ENCODE assay signal across 1 cellular context in the genomic region with DNA sequence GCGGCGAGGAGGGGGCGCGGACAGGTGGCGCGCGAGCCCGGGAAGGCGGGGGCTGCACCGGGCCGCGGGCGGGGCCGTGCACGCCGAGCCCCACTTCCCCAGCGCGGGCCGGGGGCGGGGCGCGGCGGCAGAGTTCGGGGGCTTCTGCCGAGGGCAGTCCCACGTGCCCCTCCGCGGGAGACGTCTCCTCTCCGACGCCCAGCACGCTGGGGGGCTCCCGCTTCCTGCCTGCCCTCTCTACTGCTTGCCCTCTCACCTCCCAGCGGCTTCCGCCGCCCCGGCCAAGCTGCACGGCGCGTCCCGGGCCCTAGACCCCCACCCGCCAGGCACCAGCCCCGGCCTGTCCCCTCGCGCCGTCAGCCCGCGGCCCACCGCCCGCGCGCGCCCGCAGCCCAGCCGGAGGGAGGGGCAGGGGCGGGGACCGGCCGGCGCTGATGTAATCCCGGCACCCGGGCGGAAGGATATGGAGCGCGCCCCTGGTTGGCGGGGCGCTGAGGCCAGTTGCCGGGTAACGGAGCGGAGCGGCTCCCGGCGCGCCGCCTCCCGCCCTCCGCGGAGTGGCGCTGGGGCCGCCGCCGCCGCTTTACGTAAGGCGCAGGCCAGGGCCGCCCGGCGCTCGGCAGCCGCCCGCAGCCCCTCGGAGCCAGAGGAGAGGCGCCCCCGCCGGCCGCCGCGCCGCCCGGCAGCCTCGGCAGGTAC.
TF ChIP-seq lines count a peak whose summit lies in the region.

A gene with protein sequence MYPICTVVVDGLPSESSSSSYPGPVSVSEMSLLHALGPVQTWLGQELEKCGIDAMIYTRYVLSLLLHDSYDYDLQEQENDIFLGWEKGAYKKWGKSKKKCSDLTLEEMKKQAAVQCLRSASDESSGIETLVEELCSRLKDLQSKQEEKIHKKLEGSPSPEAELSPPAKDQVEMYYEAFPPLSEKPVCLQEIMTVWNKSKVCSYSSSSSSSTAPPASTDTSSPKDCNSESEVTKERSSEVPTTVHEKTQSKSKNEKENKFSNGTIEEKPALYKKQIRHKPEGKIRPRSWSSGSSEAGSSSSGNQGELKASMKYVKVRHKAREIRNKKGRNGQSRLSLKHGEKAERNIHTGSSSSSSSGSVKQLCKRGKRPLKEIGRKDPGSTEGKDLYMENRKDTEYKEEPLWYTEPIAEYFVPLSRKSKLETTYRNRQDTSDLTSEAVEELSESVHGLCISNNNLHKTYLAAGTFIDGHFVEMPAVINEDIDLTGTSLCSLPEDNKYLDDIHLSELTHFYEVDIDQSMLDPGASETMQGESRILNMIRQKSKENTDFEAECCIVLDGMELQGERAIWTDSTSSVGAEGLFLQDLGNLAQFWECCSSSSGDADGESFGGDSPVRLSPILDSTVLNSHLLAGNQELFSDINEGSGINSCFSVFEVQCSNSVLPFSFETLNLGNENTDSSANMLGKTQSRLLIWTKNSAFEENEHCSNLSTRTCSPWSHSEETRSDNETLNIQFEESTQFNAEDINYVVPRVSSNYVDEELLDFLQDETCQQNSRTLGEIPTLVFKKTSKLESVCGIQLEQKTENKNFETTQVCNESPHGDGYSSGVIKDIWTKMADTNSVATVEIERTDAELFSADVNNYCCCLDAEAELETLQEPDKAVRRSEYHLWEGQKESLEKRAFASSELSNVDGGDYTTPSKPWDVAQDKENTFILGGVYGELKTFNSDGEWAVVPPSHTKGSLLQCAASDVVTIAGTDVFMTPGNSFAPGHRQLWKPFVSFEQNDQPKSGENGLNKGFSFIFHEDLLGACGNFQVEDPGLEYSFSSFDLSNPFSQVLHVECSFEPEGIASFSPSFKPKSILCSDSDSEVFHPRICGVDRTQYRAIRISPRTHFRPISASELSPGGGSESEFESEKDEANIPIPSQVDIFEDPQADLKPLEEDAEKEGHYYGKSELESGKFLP (N-terminal part only) (plus strand): TSS at position 581 of the 699 bp plus-strand sequence. CDS start 41,727 bp downstream, outside the sequence.

TF ChIP-seq in endothelial cell of umbilical vein, 7 proteins besides CTCF, POLR2A, EP300 and RAD21 (continued from another document):
- TF ChIP-seq GATA2 (IDR thresholded peaks at IDR 0.05; ENCODE audit: insufficient read depth, insufficient read length, low read depth, low read length) (no peak), POLR2AphosphoS5 (IDR thresholded peaks at IDR 0.05; ENCODE audit: insufficient read depth, low read depth, low read length) (peak; percentile 83), EZH2 (IDR thresholded peaks at IDR 0.05; ENCODE audit: borderline replicate concordance, low read depth, low read length, severe bottlenecking) (no peak), JUN (IDR thresholded peaks at IDR 0.05; ENCODE audit: borderline replicate concordance, insufficient read depth, insufficient read length, low read depth) (no peak)
